In genomic region chr1:6473156-6473555, GRCh38 we compare ENCODE assay signal across 22 cellular contexts. TPM values are rescaled to one million over a fixed set of nuclear protein-coding genes. Genes with fewer than 3 reads are reported as not detected.
"Had no signal": no experiment of that assay in that cellular context is flagged by ENCODE, and none has a peak within 500 bp of the region (broad histone marks: within the 10 kb centered on the region; RNA-seq: fewer than 3 reads in every experiment).

No MANE protein-coding gene starts in this region.

- H3K4me1 ChIP-seq: tibial artery had no signal

- DNase-seq: effector CD4-positive, alpha-beta T cell; endodermal cell; heart left ventricle; hippocampal formation; kidney glomerular epithelial cell; mesendoderm; naive thymus-derived CD4-positive, alpha-beta T cell; nephron progenitor cell; sigmoid colon; stimulated activated CD4-positive, alpha-beta T cell treated with anti-CD3 and anti-CD28 coated beads, Interleukin-2, amount 100 ng/mL, for 24 hours; stimulated activated CD4-positive, alpha-beta T cell treated with anti-CD3 and anti-CD28 coated beads, Interleukin-4, amount 100 ng/mL, for 4 hours; stimulated activated naive B cell treated with anti-CD40 and anti-IgM and Interleukin-4, amounts not matched to agents 10 μg/mL and 1 μg/mL and 100 μg/mL, for 72 hours; tibial artery had no signal

- H3K9me3 Mint-ChIP-seq: endodermal cell; naive thymus-derived CD4-positive, alpha-beta T cell; nephron progenitor cell; stimulated activated naive B cell treated with anti-CD40 and anti-IgM and Interleukin-4, amounts not matched to agents 10 μg/mL and 1 μg/mL and 100 μg/mL, for 72 hours had no signal

- H3K36me3 Mint-ChIP-seq: naive thymus-derived CD4-positive, alpha-beta T cell; stimulated activated naive B cell treated with anti-CD40 and anti-IgM and Interleukin-4, amounts not matched to agents 10 μg/mL and 1 μg/mL and 100 μg/mL, for 72 hours had no signal

- H3K4me3 ChIP-seq: coronary artery, heart left ventricle, right atrium auricular region, sigmoid colon, skin epidermis, tibial artery had no signal

- H3K27me3 Mint-ChIP-seq: naive thymus-derived CD4-positive, alpha-beta T cell had no signal

- H3K36me3 ChIP-seq: neutrophil had no signal

- H3K4me3 Mint-ChIP-seq: endodermal cell; nephron progenitor cell; stimulated activated naive B cell treated with anti-CD40 and anti-IgM and Interleukin-4, amounts not matched to agents 10 μg/mL and 1 μg/mL and 100 μg/mL, for 72 hours had no signal

- H3K9me3 ChIP-seq: heart left ventricle, neutrophil, right atrium auricular region, sigmoid colon, tibial artery had no signal

- H3K27ac Mint-ChIP-seq: endodermal cell; naive thymus-derived CD4-positive, alpha-beta T cell; nephron progenitor cell; stimulated activated naive B cell treated with anti-CD40 and anti-IgM and Interleukin-4, amounts not matched to agents 10 μg/mL and 1 μg/mL and 100 μg/mL, for 72 hours had no signal

- H3K27ac ChIP-seq: coronary artery, heart left ventricle, neutrophil, right atrium auricular region, sigmoid colon, tibial artery had no signal

- H3K27me3 ChIP-seq: heart left ventricle, right atrium auricular region, sigmoid colon had no signal

- ATAC-seq: heart left ventricle; naive thymus-derived CD4-positive, alpha-beta T cell; stimulated activated naive B cell treated with anti-CD40 and anti-IgM and Interleukin-4, amounts not matched to agents 10 μg/mL and 1 μg/mL and 100 μg/mL, for 72 hours had no signal

RNA-seq across cellular contexts. Expression of gene ESPN, which starts 48.6 kb away (rescaled TPM):
- total RNA-seq: fibroblast of lung, frontal cortex, osteoblast had no signal

RNA-seq across cellular contexts. Expression of gene HES2, which starts 53.4 kb away (rescaled TPM):
- total RNA-seq: endodermal cell, frontal cortex, liver, osteoblast, right atrium auricular region, sigmoid colon, temporal lobe had no signal
